Comparison of ENCODE assay signal across 8 cellular contexts in genomic region chr12:122835693-122836026, GRCh38. TPM values are rescaled to one million over a fixed set of nuclear protein-coding genes. Genes with fewer than 3 reads are reported as not detected.
DNase-seq lines count a peak whose midpoint lies in the region; ATAC-seq and TF ChIP-seq lines count a peak whose summit lies in the region.

No MANE protein-coding gene starts in this region.

- no peaks in the 10 kb centered on the region for H3K27me3 Mint-ChIP-seq in activated T-cell treated with anti-CD3 and anti-CD28 coated beads, Interleukin-2, amount 50 U/mL, for 24 hours
- no peaks in the 10 kb centered on the region for H3K27me3 Mint-ChIP-seq in progenitor cell of endocrine pancreas

- H3K4me3 ChIP-seq in GM12865 (ENCODE audit: low read depth, low read length): peak overlapping the region; percentile 74

- peak; percentile 42 for DNase-seq in GM12865 (ENCODE audit: low read depth)
- DNase-seq in activated T-cell treated with anti-CD3 and anti-CD28 coated beads, Interleukin-2, amount 50 U/mL, for 24 hours: no peak
- DNase-seq in cardiac septum (ENCODE audit: low spot score): peak; percentile 73
- DNase-seq in progenitor cell of endocrine pancreas (ENCODE audit: low spot score, unreplicated experiment): no peak
- DNase-seq in RKO (ENCODE audit: low spot score): no peak
- no peak for DNase-seq in mucosa of gallbladder (ENCODE audit: low spot score)
- no peak for DNase-seq in T-helper 9 cell

- H3K9me3 Mint-ChIP-seq in activated T-cell treated with anti-CD3 and anti-CD28 coated beads, Interleukin-2, amount 50 U/mL, for 24 hours: no peaks in the 10 kb centered on the region
- H3K9me3 Mint-ChIP-seq in progenitor cell of endocrine pancreas (ENCODE audit: low read depth): no peaks in the 10 kb centered on the region

- peak overlapping the region; percentile 85 for H3K4me3 Mint-ChIP-seq in activated T-cell treated with anti-CD3 and anti-CD28 coated beads, Interleukin-2, amount 50 U/mL, for 24 hours
- H3K4me3 Mint-ChIP-seq in progenitor cell of endocrine pancreas (ENCODE audit: low read depth): peak overlapping the region; percentile 83

- intact Hi-C loops in cardiac septum (cut with DNase I): no loop called here

- H3K4me1 Mint-ChIP-seq in activated T-cell treated with anti-CD3 and anti-CD28 coated beads, Interleukin-2, amount 50 U/mL, for 24 hours (ENCODE audit: low read depth): peaks cover 49% of the 10 kb centered on the region
- H3K4me1 Mint-ChIP-seq in progenitor cell of endocrine pancreas (ENCODE audit: low read depth): peaks cover 31% of the 10 kb centered on the region

- ATAC-seq in HG03025 (IDR thresholded peaks at IDR 0.05; ENCODE audit: low FRiP score, unreplicated experiment): peak; percentile 57

- peaks cover 12% of the 10 kb centered on the region for H3K36me3 Mint-ChIP-seq in activated T-cell treated with anti-CD3 and anti-CD28 coated beads, Interleukin-2, amount 50 U/mL, for 24 hours (ENCODE audit: low read depth)
- no peaks in the 10 kb centered on the region for H3K36me3 Mint-ChIP-seq in progenitor cell of endocrine pancreas (ENCODE audit: insufficient read depth)

- no peak overlapping the region for H3K27ac Mint-ChIP-seq in activated T-cell treated with anti-CD3 and anti-CD28 coated beads, Interleukin-2, amount 50 U/mL, for 24 hours
- no peak overlapping the region for H3K27ac Mint-ChIP-seq in progenitor cell of endocrine pancreas

- TF ChIP-seq CTCF in GM12865 (IDR thresholded peaks at IDR 0.05; ENCODE audit: insufficient read depth, low read depth, low read length, missing control alignments): no peak
- TF ChIP-seq CTCF in progenitor cell of endocrine pancreas (IDR thresholded peaks at IDR 0.05; ENCODE audit: unreplicated experiment): no peak

RNA-seq across cellular contexts. Expression of gene HIP1R, which starts 0.4 kb away (rescaled TPM):
- total RNA-seq in cardiac septum: 16.6 TPM
- total RNA-seq in progenitor cell of endocrine pancreas: 61.1 and 68.8 TPM in 2 replicates
- 115 TPM for total RNA-seq in mucosa of gallbladder

Comparison
In these comparisons a context has a peak if more than half of its experiments do, and no peak if none do; other contexts are left out.
1. DNase-seq: peak in GM12865 (single experiment) and cardiac septum (single experiment); none in activated T-cell treated with anti-CD3 and anti-CD28 coated beads, Interleukin-2, amount 50 U/mL, for 24 hours (single experiment), progenitor cell of endocrine pancreas (single experiment), RKO (single experiment), mucosa of gallbladder (single experiment) and T-helper 9 cell (single experiment).